27 cellular contexts compared by ENCODE assay signal in genomic region chr4:157824006-157824405, GRCh38.
A peak's percentile ranks its signal among the peaks of the same experiment; 100 is the strongest.
DNase-seq lines count a peak whose midpoint lies in the region; ATAC-seq, FAIRE-seq and TF ChIP-seq lines count a peak whose summit lies in the region.
"Had no signal": no experiment of that assay in that cellular context is flagged by ENCODE, and none has a peak within 500 bp of the region (broad histone marks: within the 10 kb centered on the region; RNA-seq: fewer than 3 reads in every experiment).

No MANE protein-coding gene starts in this region.

- TF ChIP-seq EP300 in H1 (IDR thresholded peaks at IDR 0.05; ENCODE audit: borderline replicate concordance in 1 of 2, low read depth in 2 of 2, low read length in 2 of 2) = no peak

- no peak overlapping the region for H4K8ac ChIP-seq in H1 (ENCODE audit: extremely low read depth, insufficient read depth, low read length)
- H4K8ac ChIP-seq in trophoblast cell (ENCODE audit: low read depth, low read length) = no peak overlapping the region

- H3K27ac ChIP-seq in GM23338 (ENCODE audit: low read depth) = no peak overlapping the region
- H3K27ac ChIP-seq in PC-9 = peak overlapping the region; percentile 94
- no peak overlapping the region for H3K27ac ChIP-seq in H1 (ENCODE audit: low read depth, low read length)
- no peak overlapping the region for H3K27ac ChIP-seq in trophoblast cell (ENCODE audit: low read depth, low read length)
- H3K27ac ChIP-seq: BLaER1 treated with 17β-estradiol and CSF1 and Interleukin-3, amounts not matched to agents 10 nM and 100 nM; HL-60 had no signal

- H3K79me2 ChIP-seq in GM23338 (replicated peaks; ENCODE audit: insufficient read depth) (no peaks in the 10 kb centered on the region), PC-9 (ENCODE audit: low read depth) (peaks cover 43% of the 10 kb centered on the region), H1 (ENCODE audit: control insufficient read depth in 1 of 2, insufficient read depth in 2 of 2, low read length in 2 of 2) (no peaks in the 10 kb centered on the region), trophoblast cell (ENCODE audit: control insufficient read depth, insufficient read depth, low read length, poor library complexity) (peaks cover 2% of the 10 kb centered on the region)

- H3K36me3 Mint-ChIP-seq in GM23338 (ENCODE audit: low read depth) = peaks cover 7% of the 10 kb centered on the region; the same call in 2 of the 3 replicates
- no peaks in the 10 kb centered on the region for H3K36me3 Mint-ChIP-seq in activated CD4-positive, alpha-beta T cell treated with anti-CD3 and anti-CD28 coated beads for 36 hours (ENCODE audit: low read depth)
- H3K36me3 Mint-ChIP-seq: CD8-positive, alpha-beta T cell; IgD-negative memory B cell had no signal

- no peaks in the 10 kb centered on the region for H3K36me3 ChIP-seq in GM23338 (ENCODE audit: insufficient read depth)
- no peaks in the 10 kb centered on the region; the same call in 1 of the 2 replicates for H3K36me3 ChIP-seq in PC-9 (ENCODE audit: low read depth)
- no peaks in the 10 kb centered on the region for H3K36me3 ChIP-seq in H1 (ENCODE audit: control insufficient read depth in 2 of 4, insufficient read depth in 4 of 4, low read length in 3 of 4)
- no peaks in the 10 kb centered on the region for H3K36me3 ChIP-seq in trophoblast cell (ENCODE audit: control insufficient read depth in 1 of 2, insufficient read depth in 2 of 2, low read length in 2 of 2)
- H3K36me3 ChIP-seq: BLaER1 treated with 17β-estradiol and CSF1 and Interleukin-3, amounts not matched to agents 10 nM and 100 nM had no signal

- DNase-seq in GM23338 (ENCODE audit: low spot score) (no peak), PC-9 (peak; percentile 93), H1 (ENCODE audit: low read depth in 1 of 2, low spot score in 2 of 2) (no peak), trophoblast cell (peak; percentile 58 to 73)
- no peak for DNase-seq in activated CD4-positive, alpha-beta T cell treated with anti-CD3 and anti-CD28 coated beads, Interleukin-2, amount 50 U/mL, for 4 hours
- no peak for DNase-seq in activated CD4-positive, alpha-beta T cell treated with anti-CD3 and anti-CD28 coated beads for 36 hours
- DNase-seq: CD8-positive, alpha-beta T cell; DMS53; HCEC 1CT; Karpas-422; MM.1S; NCI-H1092 treated with DMSO at 0.1 percent for 48 hours; NCI-H146; NCI-H2029 treated with DMSO at 0.1 percent for 48 hours; NCI-H2171; NCI-H446; Right ventricle myocardium superior; SK-N-SH had no signal

- H3K23ac ChIP-seq in H1 (ENCODE audit: insufficient read length) (no peak overlapping the region), trophoblast cell (ENCODE audit: low read length) (no peak overlapping the region)

- no peak overlapping the region for H3K14ac ChIP-seq in H1 (ENCODE audit: insufficient read length)
- no peak overlapping the region for H3K14ac ChIP-seq in trophoblast cell (ENCODE audit: low read length)

- CTCF ChIA-PET in PC-9 (lab: Charles Lee) (interaction anchor here (0.7 kb wide), 1 partner anchor 154 kb away, joined by 3 read pairs; no protein-coding TSS in a partner anchor), H1 (lab: Charles Lee; ENCODE audit: partially characterized antibody) (interaction anchor here (0.6 to 1.5 kb wide), 5 partner anchors 12 to 37 kb away, joined by 3 to 6 read pairs (median 3); no protein-coding TSS in a partner anchor)
- CTCF ChIA-PET in activated CD4-positive, alpha-beta T cell treated with anti-CD3 and anti-CD28 coated beads for 36 hours (lab: Charles Lee) = no interaction called here

- TF ChIP-seq CTCF in GM23338 (conservative IDR thresholded peaks at IDR 0.05; ENCODE audit: low read depth in 2 of 2) = no peak
- no peak for TF ChIP-seq CTCF in PC-9 (conservative IDR thresholded peaks at IDR 0.05)
- TF ChIP-seq CTCF in H1 (IDR thresholded peaks at IDR 0.05; ENCODE audit: control extremely low read depth in 1 of 3, insufficient read depth in 1 of 3, low read depth in 1 of 3, low read length in 3 of 3) = no peak

- H3K56ac ChIP-seq in H1 (replicated peaks; ENCODE audit: insufficient read length, low read depth, low read length) = no peak overlapping the region

- H3K4me3 ChIP-seq in GM23338 (no peak overlapping the region), PC-9 (peak overlapping the region; percentile 78; the same call in 1 of the 2 replicates), H1 (ENCODE audit: extremely low read depth in 1 of 4, insufficient read depth in 2 of 4, low read depth in 3 of 4, low read length in 4 of 4) (no peak overlapping the region), trophoblast cell (ENCODE audit: low read depth, low read length) (no peak overlapping the region)
- H3K4me3 ChIP-seq: BLaER1 treated with 17β-estradiol and CSF1 and Interleukin-3, amounts not matched to agents 10 nM and 100 nM had no signal

- no peak for TF ChIP-seq RAD21 in H1 (IDR thresholded peaks at IDR 0.05 in 1 of 2, conservative IDR thresholded peaks at IDR 0.05 in 1 of 2; ENCODE audit: low read depth in 2 of 2, low read length in 2 of 2)

- H3K4me1 Mint-ChIP-seq in GM23338 = peaks cover 11% of the 10 kb centered on the region
- no peaks in the 10 kb centered on the region for H3K4me1 Mint-ChIP-seq in activated CD4-positive, alpha-beta T cell treated with anti-CD3 and anti-CD28 coated beads for 36 hours
- H3K4me1 Mint-ChIP-seq: IgD-negative memory B cell had no signal

- H3K4me2 ChIP-seq in GM23338 (no peak overlapping the region), PC-9 (peak overlapping the region; percentile 85), H1 (ENCODE audit: insufficient read depth in 1 of 2, low read depth in 2 of 2, low read length in 2 of 2) (no peak overlapping the region), trophoblast cell (ENCODE audit: low read length) (no peak overlapping the region)
- H3K4me2 ChIP-seq: BLaER1 treated with 17β-estradiol and CSF1 and Interleukin-3, amounts not matched to agents 10 nM and 100 nM; SK-N-SH had no signal

- no peaks in the 10 kb centered on the region for H3K23me2 ChIP-seq in H1 (ENCODE audit: low read depth, low read length)

- H4K12ac ChIP-seq in trophoblast cell (ENCODE audit: low read depth, low read length) = no peak overlapping the region

- H4K91ac ChIP-seq in H1 (replicated peaks; ENCODE audit: insufficient read length, low read length) (no peak overlapping the region), trophoblast cell (ENCODE audit: low read depth, low read length) (peak overlapping the region; percentile 38)

- intact Hi-C loops in PC-9 (cut with micrococcal nuclease; ENCODE audit: unreplicated experiment) = loop anchor here (10.0 kb wide), 1 partner anchor 351 kb away; the partner anchor contains the start of gene GASK1B
- intact Hi-C loops in activated CD4-positive, alpha-beta T cell treated with anti-CD3 and anti-CD28 coated beads for 36 hours (cut with DNase I, micrococcal nuclease) = no loop called here

- no peak overlapping the region for H2BK20ac ChIP-seq in H1 (ENCODE audit: low read length)

- no peak for TF ChIP-seq POLR2A in H1 (IDR thresholded peaks at IDR 0.05; ENCODE audit: control extremely low read depth in 1 of 2, low read depth in 2 of 2, low read length in 2 of 2)

- no peaks in the 10 kb centered on the region for H3K27me3 Mint-ChIP-seq in GM23338 (ENCODE audit: insufficient read depth, low read depth, poor library complexity)
- no peaks in the 10 kb centered on the region for H3K27me3 Mint-ChIP-seq in activated CD4-positive, alpha-beta T cell treated with anti-CD3 and anti-CD28 coated beads for 36 hours
- H3K27me3 Mint-ChIP-seq: IgD-negative memory B cell had no signal

- H4K20me1 ChIP-seq in GM23338 (replicated peaks; ENCODE audit: insufficient read depth) (no peaks in the 10 kb centered on the region), PC-9 (ENCODE audit: insufficient read depth) (no peaks in the 10 kb centered on the region), H1 (replicated peaks in 1 of 2; ENCODE audit: control insufficient read depth in 1 of 2, insufficient read depth in 2 of 2, low read length in 2 of 2) (no peaks in the 10 kb centered on the region)
- H4K20me1 ChIP-seq: BLaER1 treated with 17β-estradiol and CSF1 and Interleukin-3, amounts not matched to agents 10 nM and 100 nM had no signal

- 98% methylated on average over 8 of the region's 8 CpGs; no CpG with 5 or more reads in 1 of the 2 experiments for WGBS in H1 (ENCODE audit: extremely low coverage in 1 of 2, insufficient coverage in 1 of 2, insufficient read length in 1 of 2, insufficient replicate concordance in 2 of 2, low coverage in 1 of 2, low lambda C conversion rate in 2 of 2, missing lambda C conversion rate in 1 of 2), 2 experiments
- WGBS in trophoblast cell (ENCODE audit: extremely low coverage, insufficient coverage, insufficient read length) = no CpG with 5 or more reads among the region's 8 CpGs

- H3K4ac ChIP-seq in H1 (replicated peaks; ENCODE audit: insufficient read length, low read depth, low read length) = no peak overlapping the region
- H3K4ac ChIP-seq in trophoblast cell (ENCODE audit: low read depth, low read length) = no peak overlapping the region

- H3K4me3 Mint-ChIP-seq in GM23338 = no peak overlapping the region
- no peak overlapping the region for H3K4me3 Mint-ChIP-seq in activated CD4-positive, alpha-beta T cell treated with anti-CD3 and anti-CD28 coated beads for 36 hours
- H3K4me3 Mint-ChIP-seq: CD8-positive, alpha-beta T cell; IgD-negative memory B cell had no signal

- no peak overlapping the region for H3K18ac ChIP-seq in H1 (ENCODE audit: extremely low read depth, low read length)
- no peak overlapping the region for H3K18ac ChIP-seq in trophoblast cell (ENCODE audit: low read length)

- H3K9me3 Mint-ChIP-seq in GM23338 = peaks cover 7% of the 10 kb centered on the region; the same call in 2 of the 3 replicates
- peaks cover 2% of the 10 kb centered on the region for H3K9me3 Mint-ChIP-seq in activated CD4-positive, alpha-beta T cell treated with anti-CD3 and anti-CD28 coated beads for 36 hours (ENCODE audit: low read depth)

- BruUV-seq in PC-9 (replicated peaks; lab: Mats Ljungman, UMichigan) = no TSS peak

- H3K79me1 ChIP-seq in H1 (ENCODE audit: low read depth, low read length) (no peaks in the 10 kb centered on the region), trophoblast cell (ENCODE audit: low read length) (peaks cover 6% of the 10 kb centered on the region)

- H2BK12ac ChIP-seq in H1 (ENCODE audit: low read depth, low read length) (no peak overlapping the region), trophoblast cell (ENCODE audit: low read length) (no peak overlapping the region)

- H3K27me3 ChIP-seq in GM23338 (ENCODE audit: insufficient read depth) (no peaks in the 10 kb centered on the region), PC-9 (ENCODE audit: insufficient read depth, low read depth) (no peaks in the 10 kb centered on the region), H1 (replicated peaks in 1 of 4; ENCODE audit: control insufficient read depth in 3 of 4, extremely low read depth in 1 of 4, insufficient read depth in 3 of 4, low read length in 3 of 4) (no peaks in the 10 kb centered on the region), trophoblast cell (ENCODE audit: insufficient read depth, low read length) (no peaks in the 10 kb centered on the region)
- H3K27me3 ChIP-seq: BLaER1 treated with 17β-estradiol and CSF1 and Interleukin-3, amounts not matched to agents 10 nM and 100 nM had no signal

- no peak overlapping the region for H2BK120ac ChIP-seq in H1 (replicated peaks; ENCODE audit: low read depth, low read length)
- no peak overlapping the region for H2BK120ac ChIP-seq in trophoblast cell (ENCODE audit: insufficient read depth, low read length, poor library complexity)

- H3K4me1 ChIP-seq in GM23338 (ENCODE audit: insufficient read depth) (peaks cover 6% of the 10 kb centered on the region), PC-9 (replicated peaks; ENCODE audit: insufficient read depth) (peaks cover 35% of the 10 kb centered on the region), H1 (replicated peaks in 1 of 4; ENCODE audit: control insufficient read depth in 3 of 4, insufficient read depth in 4 of 4, low read length in 3 of 4) (peaks cover 0 to 4% (median 0%) of the 10 kb centered on the region in 4 experiments; a peak in 1 of 7 replicates), trophoblast cell (ENCODE audit: control insufficient read depth in 1 of 2, insufficient read depth in 2 of 2, low read length in 2 of 2) (peaks cover 7 to 9% of the 10 kb centered on the region in 2 experiments)
- H3K4me1 ChIP-seq: BLaER1 treated with 17β-estradiol and CSF1 and Interleukin-3, amounts not matched to agents 10 nM and 100 nM had no signal

- H3K9ac ChIP-seq in H1 (replicated peaks in 1 of 4; ENCODE audit: extremely low read depth in 1 of 4, low read depth in 3 of 4, low read length in 3 of 4) (no peak overlapping the region), trophoblast cell (ENCODE audit: low read length) (no peak overlapping the region)
- H3K9ac ChIP-seq: BLaER1 treated with 17β-estradiol and CSF1 and Interleukin-3, amounts not matched to agents 10 nM and 100 nM; SK-N-SH had no signal

- H2AK5ac ChIP-seq in H1 (ENCODE audit: low read depth, low read length) (no peak overlapping the region), trophoblast cell (ENCODE audit: low read length) (no peak overlapping the region)

- H3K27ac Mint-ChIP-seq in GM23338 = peak overlapping the region; percentile 40; the same call in 1 of the 2 replicates
- no peak overlapping the region for H3K27ac Mint-ChIP-seq in activated CD4-positive, alpha-beta T cell treated with anti-CD3 and anti-CD28 coated beads for 36 hours
- H3K27ac Mint-ChIP-seq: CD8-positive, alpha-beta T cell; IgD-negative memory B cell had no signal

- ATAC-seq in GM23338 (no peak), GM18907 (IDR thresholded peaks at IDR 0.05; ENCODE audit: unreplicated experiment) (no peak), GM19452 (IDR thresholded peaks at IDR 0.05; ENCODE audit: unreplicated experiment) (no peak)
- no peak for ATAC-seq in activated CD4-positive, alpha-beta T cell treated with anti-CD3 and anti-CD28 coated beads for 36 hours
- ATAC-seq: CD8-positive, alpha-beta T cell had no signal

- no peak overlapping the region for H4K5ac ChIP-seq in H1 (ENCODE audit: insufficient read length, low read depth, low read length)

- H3F3A ChIP-seq in GM23338 (replicated peaks; ENCODE audit: low read depth) (no peaks in the 10 kb centered on the region), PC-9 (ENCODE audit: insufficient read depth, low read depth) (peaks cover 21% of the 10 kb centered on the region)

- H3K9me3 ChIP-seq in PC-9 (ENCODE audit: insufficient read depth, low read depth) (0 out of 2 replicates have a peak, but pooled peaks cover 8% of the 10 kb centered on the region), H1 (ENCODE audit: insufficient read depth in 2 of 2, low read depth in 1 of 2, low read length in 1 of 2) (peaks cover 2 to 4% of the 10 kb centered on the region in 2 experiments; a peak in 1 of 4 replicates), trophoblast cell (ENCODE audit: insufficient read depth, low read depth, low read length) (no peaks in the 10 kb centered on the region)
- H3K9me3 ChIP-seq: SK-N-SH had no signal

- POLR2A ChIA-PET in PC-9 (lab: Charles Lee; ENCODE audit: unreplicated experiment) (interaction anchor here (0.6 to 0.7 kb wide), 4 partner anchors 38 to 315 kb away, joined by 3 to 5 read pairs (median 4); no protein-coding TSS in a partner anchor), H1 (lab: Charles Lee; ENCODE audit: partially characterized antibody) (no interaction called here)
- POLR2A ChIA-PET in activated CD4-positive, alpha-beta T cell treated with anti-CD3 and anti-CD28 coated beads for 36 hours (lab: Charles Lee) = no interaction called here

- 0 out of 2 replicates have a peak, but pooled peaks cover 6% of the 10 kb centered on the region for H3K9me2 ChIP-seq in GM23338 (ENCODE audit: insufficient read depth)
- H3K9me2 ChIP-seq in PC-9 (ENCODE audit: insufficient read depth) = no peaks in the 10 kb centered on the region
- H3K9me2 ChIP-seq: SK-N-SH had no signal

- H2AFZ ChIP-seq in GM23338 (peak overlapping the region; percentile 76; the same call in 1 of the 2 replicates), PC-9 (peak overlapping the region; percentile 76; the same call in 1 of the 2 replicates), H1 (ENCODE audit: low read length) (0 out of 2 replicates have a peak overlapping the region, but pooled peaks have one; percentile 44), trophoblast cell (ENCODE audit: insufficient read depth, low read length, poor library complexity) (no peak overlapping the region)

- H2BK15ac ChIP-seq in H1 (ENCODE audit: low read length) = no peak overlapping the region

- no peak overlapping the region; the same call in 1 of the 2 replicates for H2BK5ac ChIP-seq in H1 (ENCODE audit: low read depth, low read length)
- H2BK5ac ChIP-seq in trophoblast cell (ENCODE audit: low read depth, low read length, poor library complexity) = no peak overlapping the region

- no peak for FAIRE-seq in H1 (lab: Jason Lieb, UNC)
- FAIRE-seq: GM12892, GM18507, HTR-8/SVneo, RCC 7860 had no signal

Comparison
In these comparisons a context has a peak if more than half of its experiments do, and no peak if none do; other contexts are left out.
1. DNase-seq: peak in PC-9 (2 of 2) and trophoblast cell (2 of 2); none in GM23338 (single experiment), H1 (0 of 2), activated CD4-positive, alpha-beta T cell treated with anti-CD3 and anti-CD28 coated beads, Interleukin-2, amount 50 U/mL, for 4 hours (0 of 2) and activated CD4-positive, alpha-beta T cell treated with anti-CD3 and anti-CD28 coated beads for 36 hours (single experiment).